ENCODE assay signal across 2 cellular contexts in the genomic region with DNA sequence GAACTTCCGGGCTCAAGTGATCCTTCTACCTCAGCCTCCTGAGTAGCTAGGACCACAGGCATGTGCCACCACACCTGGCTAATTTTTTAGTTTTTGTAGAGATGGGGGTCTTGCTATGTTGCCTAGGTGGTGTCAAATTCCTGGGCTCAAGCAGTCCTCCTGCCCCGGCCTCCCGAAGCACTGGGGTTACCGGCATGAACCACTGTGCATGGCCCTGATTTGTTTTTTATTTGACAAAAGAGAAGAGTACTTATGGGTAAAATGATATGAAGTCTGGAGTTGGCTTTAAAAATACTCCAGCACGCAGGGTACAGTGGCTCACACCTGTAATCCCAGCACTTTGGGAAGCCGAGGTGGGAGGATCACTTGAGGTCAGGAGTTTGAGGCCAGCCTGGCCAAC. TPM values are rescaled to one million over a fixed set of nuclear protein-coding genes. Genes with fewer than 3 reads are reported as not detected.
"Had no signal": no experiment of that assay in that cellular context is flagged by ENCODE, and none has a peak within 500 bp of the region (broad histone marks: within the 10 kb centered on the region; RNA-seq: fewer than 3 reads in every experiment).

No MANE protein-coding gene starts in this region.

RNA-seq across cellular contexts. Expression of gene GRTP1, which starts 4.4 kb away (rescaled TPM):
- total RNA-seq: activated B cell treated with CpG ODN at 0.5 μM for 24 hours; activated CD8-positive, alpha-beta T cell treated with anti-CD3 and anti-CD28 coated beads, Interleukin-2, amount 10 ng/mL, durations not matched to agents 7 days and 5 days had no signal
